19 cellular contexts compared by ENCODE assay signal in the genomic region with DNA sequence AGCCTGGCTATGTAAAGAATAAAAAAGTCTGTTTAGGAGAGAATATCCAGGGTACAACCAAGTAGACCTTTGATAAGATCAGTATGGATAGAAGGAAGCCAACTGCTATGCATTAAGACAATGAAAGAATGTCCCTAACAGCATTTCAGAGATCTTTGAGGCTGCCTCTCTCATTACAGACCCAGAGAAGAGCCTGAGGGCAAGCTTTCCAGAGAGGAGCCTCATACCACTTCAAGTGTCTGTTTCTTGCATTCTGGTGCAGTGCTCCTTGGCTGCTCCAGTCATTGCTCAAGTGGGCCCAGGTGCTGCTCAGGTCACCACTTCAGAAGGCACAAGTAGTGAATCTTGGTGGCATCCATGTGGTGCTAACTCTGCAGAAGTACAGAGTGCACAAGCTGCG.
DNase-seq lines count a peak whose midpoint lies in the region; ATAC-seq, FAIRE-seq and TF ChIP-seq lines count a peak whose summit lies in the region.
"Had no signal": no experiment of that assay in that cellular context is flagged by ENCODE, and none has a peak within 500 bp of the region (broad histone marks: within the 10 kb centered on the region; RNA-seq: fewer than 3 reads in every experiment).

No MANE protein-coding gene starts in this region.

- no peak overlapping the region for H3K4me2 ChIP-seq in H1 (ENCODE audit: insufficient read depth in 1 of 2, low read depth in 2 of 2, low read length in 2 of 2)
- H3K4me2 ChIP-seq in parathyroid adenoma (ENCODE audit: low read length): no peak overlapping the region
- H3K4me2 ChIP-seq in hepatocyte: no peak overlapping the region

- H3K36me3 ChIP-seq in NT2/D1 (ENCODE audit: insufficient read depth, insufficient read length, low read length): no peaks in the 10 kb centered on the region
- H3K36me3 ChIP-seq in H1 (ENCODE audit: control insufficient read depth in 2 of 4, insufficient read depth in 4 of 4, low read length in 3 of 4): no peaks in the 10 kb centered on the region
- no peaks in the 10 kb centered on the region for H3K36me3 ChIP-seq in parathyroid adenoma (ENCODE audit: control insufficient read depth, insufficient read depth, low read length)
- H3K36me3 ChIP-seq in hepatocyte (replicated peaks; ENCODE audit: insufficient read depth, low read depth): no peaks in the 10 kb centered on the region

- no peak overlapping the region for H3K27ac ChIP-seq in H1 (ENCODE audit: low read depth, low read length)
- H3K27ac ChIP-seq in parathyroid adenoma: no peak overlapping the region
- no peak overlapping the region for H3K27ac ChIP-seq in hepatocyte

- H3K23me2 ChIP-seq in H1 (ENCODE audit: low read depth, low read length): no peaks in the 10 kb centered on the region

- H2BK12ac ChIP-seq in H1 (ENCODE audit: low read depth, low read length): no peak overlapping the region; the same call in 1 of the 2 replicates

- no peak overlapping the region for H3K18ac ChIP-seq in H1 (ENCODE audit: extremely low read depth, low read length)

- no peak for TF ChIP-seq EP300 in H1 (IDR thresholded peaks at IDR 0.05; ENCODE audit: borderline replicate concordance in 1 of 2, low read depth in 2 of 2, low read length in 2 of 2)

- H4K5ac ChIP-seq in H1 (ENCODE audit: insufficient read length, low read depth, low read length): no peak overlapping the region

- no peak for FAIRE-seq in H1 (lab: Jason Lieb, UNC)
- FAIRE-seq: G401.6, GM12892 had no signal

- no peak overlapping the region; the same call in 1 of the 2 replicates for H2BK15ac ChIP-seq in H1 (ENCODE audit: low read length)

- POLR2A ChIA-PET in H1 (lab: Charles Lee; ENCODE audit: partially characterized antibody): no interaction called here

- no peak overlapping the region for H3K4me3 ChIP-seq in NT2/D1 (ENCODE audit: insufficient read length, low read depth)
- H3K4me3 ChIP-seq in H1 (ENCODE audit: extremely low read depth in 1 of 4, insufficient read depth in 2 of 4, low read depth in 3 of 4, low read length in 4 of 4): no peak overlapping the region
- H3K4me3 ChIP-seq in parathyroid adenoma (ENCODE audit: low read depth, low read length): no peak overlapping the region
- H3K4me3 ChIP-seq in hepatocyte: no peak overlapping the region

- no peaks in the 10 kb centered on the region for H3K79me2 ChIP-seq in H1 (ENCODE audit: control insufficient read depth in 1 of 2, insufficient read depth in 2 of 2, low read length in 2 of 2)
- H3K79me2 ChIP-seq in parathyroid adenoma: no peaks in the 10 kb centered on the region
- no peaks in the 10 kb centered on the region for H3K79me2 ChIP-seq in hepatocyte

- no peaks in the 10 kb centered on the region for H3K79me1 ChIP-seq in H1 (ENCODE audit: low read depth, low read length)

- peak; percentile 3 for DNase-seq in H4 (ENCODE audit: low spot score)
- peak; percentile 30 for DNase-seq in NT2/D1 (ENCODE audit: low read depth, low spot score)
- DNase-seq in H1 (ENCODE audit: low read depth in 1 of 2, low spot score in 2 of 2): no peak
- DNase-seq in stimulated activated CD4-positive, alpha-beta T cell treated with anti-CD3 and anti-CD28 coated beads, Interleukin-12 subunit alpha, Interleukin-12 subunit beta, amount 100 ng/mL, for 4 hours: no peak
- no peak for DNase-seq in hepatocyte (ENCODE audit: low spot score)
- no peak for DNase-seq in HCEC 1CT
- DNase-seq: C1 segment of cervical spinal cord; Calu3; CD4-positive, alpha-beta memory T cell; COR-L47; DMS53; DMS79 treated with DMSO at 0.1 percent for 48 hours; GOT3; H9; HFFc6 had no signal

- H3K4ac ChIP-seq in H1 (replicated peaks; ENCODE audit: insufficient read length, low read depth, low read length): no peak overlapping the region

- H2AFZ ChIP-seq in H1 (ENCODE audit: low read length): no peak overlapping the region
- peak overlapping the region; percentile 53 for H2AFZ ChIP-seq in parathyroid adenoma
- H2AFZ ChIP-seq in hepatocyte: no peak overlapping the region

- H3K4me1 ChIP-seq in NT2/D1 (ENCODE audit: insufficient read depth, insufficient read length): peaks cover 3% of the 10 kb centered on the region
- no peaks in the 10 kb centered on the region for H3K4me1 ChIP-seq in H1 (replicated peaks in 1 of 4; ENCODE audit: control insufficient read depth in 3 of 4, insufficient read depth in 4 of 4, low read length in 3 of 4)
- peaks cover 7% of the 10 kb centered on the region for H3K4me1 ChIP-seq in parathyroid adenoma
- no peaks in the 10 kb centered on the region for H3K4me1 ChIP-seq in hepatocyte (ENCODE audit: insufficient read depth)

- no peaks in the 10 kb centered on the region for H3K9me2 ChIP-seq in hepatocyte (replicated peaks; ENCODE audit: insufficient read depth)

- TF ChIP-seq POLR2A in H1 (IDR thresholded peaks at IDR 0.05; ENCODE audit: control extremely low read depth in 1 of 2, low read depth in 2 of 2, low read length in 2 of 2): no peak

- WGBS in H1 (ENCODE audit: extremely low coverage in 1 of 2, insufficient coverage in 1 of 2, insufficient read length in 1 of 2, insufficient replicate concordance in 2 of 2, low coverage in 1 of 2, low lambda C conversion rate in 2 of 2, missing lambda C conversion rate in 1 of 2), 2 experiments: 93% methylated on average over 1 of the region's 1 CpG; no CpG with 5 or more reads in 1 of the 2 experiments
- 100% methylated on average over 1 of the region's 1 CpG for WGBS in hepatocyte (ENCODE audit: low lambda C conversion rate, missing lambda C conversion rate)

- no peak overlapping the region for H2AK5ac ChIP-seq in H1 (ENCODE audit: low read depth, low read length)

- H4K20me1 ChIP-seq in H1 (replicated peaks in 1 of 2; ENCODE audit: control insufficient read depth in 1 of 2, insufficient read depth in 2 of 2, low read length in 2 of 2) (no peaks in the 10 kb centered on the region), hepatocyte (ENCODE audit: insufficient read depth, poor library complexity, severe bottlenecking) (no peaks in the 10 kb centered on the region)

- H3K9me3 ChIP-seq in NT2/D1 (ENCODE audit: insufficient read depth, low read length) (peaks cover 5% of the 10 kb centered on the region; the same call in 1 of the 2 replicates), H1 (ENCODE audit: insufficient read depth in 2 of 2, low read depth in 1 of 2, low read length in 1 of 2) (peaks cover 2 to 9% of the 10 kb centered on the region in 2 experiments; a peak in 2 of 4 replicates), parathyroid adenoma (ENCODE audit: control insufficient read depth, low read length) (no peaks in the 10 kb centered on the region), hepatocyte (ENCODE audit: low read depth) (no peaks in the 10 kb centered on the region)

- no peak overlapping the region for H3K14ac ChIP-seq in H1 (ENCODE audit: insufficient read length)

- peak overlapping the region; percentile 57 for H4K8ac ChIP-seq in H1 (ENCODE audit: extremely low read depth, insufficient read depth, low read length)

- H3K27me3 ChIP-seq in NT2/D1 (ENCODE audit: insufficient read depth, insufficient read length): no peaks in the 10 kb centered on the region
- no peaks in the 10 kb centered on the region for H3K27me3 ChIP-seq in H1 (replicated peaks in 1 of 4; ENCODE audit: control insufficient read depth in 3 of 4, extremely low read depth in 1 of 4, insufficient read depth in 3 of 4, low read length in 3 of 4)
- no peaks in the 10 kb centered on the region for H3K27me3 ChIP-seq in parathyroid adenoma (ENCODE audit: control insufficient read depth, insufficient read depth, low read length)
- H3K27me3 ChIP-seq in hepatocyte: no peaks in the 10 kb centered on the region

- CTCF ChIA-PET in H1 (lab: Charles Lee; ENCODE audit: partially characterized antibody): interaction anchor here (1.2 kb wide), 1 partner anchor 19 kb away, joined by 3 read pairs; no protein-coding TSS in a partner anchor

- H2BK20ac ChIP-seq in H1 (ENCODE audit: low read length): no peak overlapping the region

- H3K23ac ChIP-seq in H1 (ENCODE audit: insufficient read length): no peak overlapping the region

- TF ChIP-seq CTCF in H1 (IDR thresholded peaks at IDR 0.05; ENCODE audit: control extremely low read depth in 1 of 3, insufficient read depth in 1 of 3, low read depth in 1 of 3, low read length in 3 of 3) (no peak), parathyroid adenoma (IDR thresholded peaks at IDR 0.05) (no peak), hepatocyte (IDR thresholded peaks at IDR 0.05; ENCODE audit: poor library complexity) (no peak)

- TF ChIP-seq RAD21 in H1 (IDR thresholded peaks at IDR 0.05 in 1 of 2, conservative IDR thresholded peaks at IDR 0.05 in 1 of 2; ENCODE audit: low read depth in 2 of 2, low read length in 2 of 2): no peak

- no peak overlapping the region for H2BK5ac ChIP-seq in H1 (ENCODE audit: low read depth, low read length)

- H2BK120ac ChIP-seq in H1 (replicated peaks; ENCODE audit: low read depth, low read length): no peak overlapping the region

- ATAC-seq in HG03139 (IDR thresholded peaks at IDR 0.05; ENCODE audit: unreplicated experiment): no peak

- no peak overlapping the region for H4K91ac ChIP-seq in H1 (replicated peaks; ENCODE audit: insufficient read length, low read length)

- no peak overlapping the region for H3K9ac ChIP-seq in NT2/D1 (ENCODE audit: insufficient read length, low read depth)
- H3K9ac ChIP-seq in H1 (replicated peaks in 1 of 4; ENCODE audit: extremely low read depth in 1 of 4, low read depth in 3 of 4, low read length in 3 of 4): no peak overlapping the region
- no peak overlapping the region for H3K9ac ChIP-seq in parathyroid adenoma

- H3K56ac ChIP-seq in H1 (replicated peaks; ENCODE audit: insufficient read length, low read depth, low read length): no peak overlapping the region

TF ChIP-seq in H1, 55 proteins besides CTCF, POLR2A, EP300 and RAD21:
- no peak for TF ChIP-seq JUND (IDR thresholded peaks at IDR 0.05; ENCODE audit: low read length)
- TF ChIP-seq TEAD4 (IDR thresholded peaks at IDR 0.05; ENCODE audit: low read depth, low read length): no peak
- TF ChIP-seq TBP (IDR thresholded peaks at IDR 0.05; ENCODE audit: low read depth, low read length): no peak
- no peak for TF ChIP-seq PHF8 (conservative IDR thresholded peaks at IDR 0.05; ENCODE audit: low read depth, low read length)
- TF ChIP-seq EGR1 (IDR thresholded peaks at IDR 0.05; ENCODE audit: borderline replicate concordance, low read depth, low read length): no peak
- no peak for TF ChIP-seq TAF7 (optimal IDR thresholded peaks at IDR 0.05; ENCODE audit: borderline replicate concordance, low read depth, low read length)
- no peak for TF ChIP-seq SRF (IDR thresholded peaks at IDR 0.05; ENCODE audit: low read depth, low read length)
- no peak for TF ChIP-seq SP1 (IDR thresholded peaks at IDR 0.05; ENCODE audit: low read depth, low read length)
- no peak for TF ChIP-seq SUZ12 (IDR thresholded peaks at IDR 0.05; ENCODE audit: low read length)
- no peak for TF ChIP-seq CBX5 (IDR thresholded peaks at IDR 0.05; ENCODE audit: low read depth, low read length)
- TF ChIP-seq KDM4A (IDR thresholded peaks at IDR 0.05; ENCODE audit: low read depth, low read length, severe bottlenecking): no peak
- no peak for TF ChIP-seq POLR2AphosphoS5 (IDR thresholded peaks at IDR 0.05; ENCODE audit: low read depth, low read length)
- TF ChIP-seq NRF1 (IDR thresholded peaks at IDR 0.05; ENCODE audit: low read depth, low read length): no peak
- TF ChIP-seq EZH2 (IDR thresholded peaks at IDR 0.05; ENCODE audit: low read depth, low read length, severe bottlenecking): no peak

Comparison
In these comparisons a context has a peak if more than half of its experiments do, and no peak if none do; other contexts are left out.
1. DNase-seq: peak in H4 (single experiment) and NT2/D1 (single experiment); none in H1 (0 of 2), stimulated activated CD4-positive, alpha-beta T cell treated with anti-CD3 and anti-CD28 coated beads, Interleukin-12 subunit alpha, Interleukin-12 subunit beta, amount 100 ng/mL, for 4 hours (single experiment), hepatocyte (single experiment) and HCEC 1CT (single experiment).